ENCODE assay signal across 8 cellular contexts in the genomic region with DNA sequence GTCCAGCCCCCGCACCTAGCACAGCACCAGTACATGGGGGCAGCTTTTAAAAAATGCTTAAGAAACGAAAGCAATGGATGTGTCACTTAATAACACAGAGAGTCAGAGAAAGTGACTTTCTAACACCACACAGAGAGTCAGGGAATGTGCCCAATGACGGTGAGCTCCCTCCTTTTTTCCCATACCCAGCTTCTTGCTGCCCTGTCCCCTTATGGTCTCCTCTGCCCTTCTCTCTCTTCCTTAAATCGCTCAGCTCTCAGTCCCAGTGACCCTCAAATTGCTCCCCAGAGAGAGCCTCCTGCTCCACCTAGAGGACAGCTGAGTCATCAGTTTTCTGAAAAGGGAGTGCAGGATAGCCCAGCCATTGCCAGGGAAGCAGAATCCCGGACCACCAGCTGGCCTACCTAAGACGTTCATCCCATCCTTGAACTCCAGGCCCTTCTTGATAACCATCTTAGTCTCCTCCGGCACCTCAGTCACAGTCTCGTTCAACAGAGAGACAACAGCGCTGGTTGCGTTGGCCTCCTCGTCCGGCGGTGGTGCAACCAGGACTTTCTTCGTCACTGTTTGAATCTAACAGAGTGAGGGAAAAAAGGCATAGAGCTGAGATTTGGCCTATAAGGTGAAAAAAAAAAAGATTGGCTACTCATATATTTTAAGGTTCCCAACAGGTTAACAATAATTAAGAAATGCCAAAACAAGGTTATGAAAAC.
DNase-seq lines count a peak whose midpoint lies in the region; ATAC-seq, FAIRE-seq and TF ChIP-seq lines count a peak whose summit lies in the region.

No MANE protein-coding gene starts in this region.

- TF ChIP-seq RAD21 in GM12878 (IDR thresholded peaks at IDR 0.05; ENCODE audit: insufficient read depth, low read depth, low read length): peak; percentile 93

- no peaks in the 10 kb centered on the region for H4K20me1 ChIP-seq in GM12878 (ENCODE audit: control insufficient read depth, insufficient read depth)

- TF ChIP-seq EP300 in GM12878 (IDR thresholded peaks at IDR 0.05; ENCODE audit: borderline replicate concordance in 1 of 2, control insufficient read depth in 1 of 2, low read depth in 2 of 2, low read length in 2 of 2): 0 out of 4 replicates have a peak, but pooled peaks of 1 of the 2 experiments have one; percentile 27

- H3K36me3 ChIP-seq in RWPE2 (ENCODE audit: low read depth) (no peaks in the 10 kb centered on the region), GM12878 (ENCODE audit: control insufficient read depth in 2 of 2, insufficient read depth in 2 of 2, low read length in 1 of 2) (no peaks in the 10 kb centered on the region)

- 57% methylated on average over 14 of the region's 14 CpGs for WGBS in GM12878 (ENCODE audit: insufficient coverage, insufficient replicate concordance, low lambda C conversion rate, missing lambda C conversion rate)

- CTCF ChIA-PET in GM12878 (lab: Yijun Ruan, JAX): interaction anchor here (0.7 to 5.2 kb wide), 70 partner anchors 9 to 720 kb away, joined by 3 to 98 read pairs (median 5); no protein-coding TSS in a partner anchor

- intact Hi-C loops in GM12878 (cut with micrococcal nuclease; ENCODE audit: unreplicated experiment) (loop anchor here (1.0 to 2.0 kb wide), 4 partner anchors 67 to 380 kb away; no protein-coding TSS in a partner anchor), left colon (cut with DNase I, micrococcal nuclease) (no loop called here)

- no peaks in the 10 kb centered on the region for H3K79me2 ChIP-seq in GM12878 (ENCODE audit: control insufficient read depth, insufficient read depth, low read length)

- peak overlapping the region; percentile 55 for H3K4me2 ChIP-seq in GM12878 (ENCODE audit: control insufficient read depth, insufficient read depth)

- TF ChIP-seq POLR2A in GM12878 (IDR thresholded peaks at IDR 0.05; ENCODE audit: low read depth, low read length): no peak

- FAIRE-seq in GM12878 (lab: Jason Lieb, UNC): no peak

- TF ChIP-seq CTCF in RWPE2 (IDR thresholded peaks at IDR 0.05; ENCODE audit: poor library complexity, severe bottlenecking) (peak; percentile 79), GM12878 (IDR thresholded peaks at IDR 0.05 in 2 of 3, conservative IDR thresholded peaks at IDR 0.05 in 1 of 3; ENCODE audit: control insufficient read depth in 2 of 3, extremely low read depth in 1 of 3, insufficient read depth in 1 of 3, low read depth in 3 of 3, low read length in 3 of 3) (peak; percentile 68 to 76 (median 71))

- in situ Hi-C loops in GM12878 (cut with MboI): no loop called here

- no TSS peak for BruUV-seq in GM12878 (replicated peaks; lab: Mats Ljungman, UMichigan)

- H2AFZ ChIP-seq in GM12878 (ENCODE audit: control insufficient read depth, low read depth, low read length): peak overlapping the region; percentile 79

- H3K27ac ChIP-seq in RWPE2 (ENCODE audit: poor library complexity, severe bottlenecking) (no peak overlapping the region), GM12878 (ENCODE audit: control insufficient read depth, insufficient read depth) (no peak overlapping the region)

- H3K9me3 ChIP-seq in RWPE2 (ENCODE audit: severe bottlenecking) (no peaks in the 10 kb centered on the region), GM12878 (replicated peaks; ENCODE audit: control insufficient read depth, insufficient read depth, low read length) (no peaks in the 10 kb centered on the region)

- SMC1A ChIA-PET in GM12878 (lab: Charles Lee; ENCODE audit: uncharacterized antibody, unreplicated experiment): interaction anchor here (0.6 to 4.9 kb wide), 47 partner anchors 9 to 720 kb away, joined by 3 to 50 read pairs (median 5); no protein-coding TSS in a partner anchor

- no peak overlapping the region for H3K9ac ChIP-seq in GM12878 (ENCODE audit: control insufficient read depth, insufficient read depth, low read length)

- no peaks in the 10 kb centered on the region for H3K27me3 ChIP-seq in RWPE2 (ENCODE audit: insufficient read depth, poor library complexity, severe bottlenecking)
- no peaks in the 10 kb centered on the region for H3K27me3 ChIP-seq in GM12878 (replicated peaks in 1 of 2; ENCODE audit: control insufficient read depth in 2 of 2, insufficient read depth in 2 of 2, low read length in 1 of 2)

- no peaks in the 10 kb centered on the region for H3K4me1 ChIP-seq in RWPE2 (ENCODE audit: insufficient read depth, poor library complexity, severe bottlenecking)
- peaks cover 19% of the 10 kb centered on the region for H3K4me1 ChIP-seq in GM12878 (ENCODE audit: control insufficient read depth, insufficient read depth, low read length)

- POLR2A ChIA-PET in GM12878 (lab: Charles Lee): interaction anchor here (0.7 kb wide), 1 partner anchor 9 kb away, joined by 4 read pairs; no protein-coding TSS in a partner anchor

- RAD21 ChIA-PET in GM12878 (lab: Charles Lee; ENCODE audit: unreplicated experiment): interaction anchor here (0.6 to 4.7 kb wide), 37 partner anchors 10 to 414 kb away, joined by 3 to 66 read pairs (median 4); no protein-coding TSS in a partner anchor

- peak; percentile 38 for DNase-seq in SKM-1 treated with dmso at 0.1 percent for 144 hours (lab: John Stamatoyannopoulos, UW; ENCODE audit: unreplicated experiment)
- DNase-seq in SKM-1 (lab: John Stamatoyannopoulos, UW; ENCODE audit: unreplicated experiment): no peak
- DNase-seq in RWPE2 (ENCODE audit: low spot score): no peak
- DNase-seq in GM12878 (ENCODE audit: low read depth, low spot score): no peak
- DNase-seq in left colon: peak in 1 of 2 donors; percentile 34
- no peak for DNase-seq in left lobe of liver (ENCODE audit: low spot score)

- no peak overlapping the region for H3K4me3 ChIP-seq in RWPE2 (ENCODE audit: severe bottlenecking)
- no peak overlapping the region for H3K4me3 ChIP-seq in GM12878

- ATAC-seq in HG02759 (IDR thresholded peaks at IDR 0.05; ENCODE audit: unreplicated experiment): peak; percentile 68
- peak; percentile 73 for ATAC-seq in RWPE2 (ENCODE audit: low read depth)
- peak; percentile 90 for ATAC-seq in GM12878
- peak; percentile 80 for ATAC-seq in left colon
- ATAC-seq in left lobe of liver: no peak
- ATAC-seq in HG02588 (IDR thresholded peaks at IDR 0.05; ENCODE audit: unreplicated experiment): no peak

TF ChIP-seq in GM12878, 131 proteins besides CTCF, POLR2A, EP300 and RAD21:
- no peak for TF ChIP-seq ATF7 (IDR thresholded peaks at IDR 0.05; ENCODE audit: low read depth)
- TF ChIP-seq RUNX3 (IDR thresholded peaks at IDR 0.05; ENCODE audit: low read length): peak; percentile 29; the same call in 1 of the 2 replicates
- TF ChIP-seq MEF2B (IDR thresholded peaks at IDR 0.05; ENCODE audit: partially characterized antibody, poor library complexity, severe bottlenecking): peak; percentile 63
- TF ChIP-seq CREB1 (IDR thresholded peaks at IDR 0.05; ENCODE audit: low read depth): 0 out of 2 replicates have a peak, but pooled peaks have one; percentile 29
- no peak for TF ChIP-seq NFIC (IDR thresholded peaks at IDR 0.05; ENCODE audit: low read depth, low read length)
- peak; percentile 66; the same call in 1 of the 2 replicates for TF ChIP-seq EED (IDR thresholded peaks at IDR 0.05; ENCODE audit: low read depth)
- no peak for TF ChIP-seq WRNIP1 (IDR thresholded peaks at IDR 0.05; ENCODE audit: borderline replicate concordance, low read depth, low read length)
- TF ChIP-seq YY1 (IDR thresholded peaks at IDR 0.05; ENCODE audit: low read depth, low read length): peak; percentile 56; the same call in 1 of the 2 replicates
- 0 out of 2 replicates have a peak, but pooled peaks have one; percentile 12 for TF ChIP-seq MTA2 (IDR thresholded peaks at IDR 0.05; ENCODE audit: low read depth)
- TF ChIP-seq SPI1 (IDR thresholded peaks at IDR 0.05; ENCODE audit: borderline replicate concordance, insufficient read depth, low read depth, low read length): 0 out of 2 replicates have a peak, but pooled peaks have one; percentile 11
- TF ChIP-seq TCF7 (IDR thresholded peaks at IDR 0.05; ENCODE audit: borderline replicate concordance): no peak
- TF ChIP-seq CHD2 (IDR thresholded peaks at IDR 0.05; ENCODE audit: borderline replicate concordance, low read depth, low read length): no peak
- TF ChIP-seq CBFB (IDR thresholded peaks at IDR 0.05; ENCODE audit: low read depth): no peak
- TF ChIP-seq SMC3 (IDR thresholded peaks at IDR 0.05; ENCODE audit: borderline replicate concordance, low read length): peak; percentile 80; the same call in 1 of the 2 replicates
- TF ChIP-seq BCL11A (IDR thresholded peaks at IDR 0.05; ENCODE audit: low read depth, low read length): 0 out of 2 replicates have a peak, but pooled peaks have one; percentile 7
- no peak for TF ChIP-seq RELA (IDR thresholded peaks at IDR 0.05; ENCODE audit: borderline replicate concordance, partially characterized antibody)

Comparison
In these comparisons a context has a peak if more than half of its experiments do, and no peak if none do; other contexts are left out.
1. ATAC-seq: peak in HG02759 (single experiment), RWPE2 (single experiment), GM12878 (single experiment) and left colon (single experiment); none in left lobe of liver (single experiment) and HG02588 (single experiment).